In genomic region chr17:8186787-8187516, GRCh38 we compare ENCODE assay signal across 8 cellular contexts. TPM values are rescaled to one million over a fixed set of nuclear protein-coding genes. Genes with fewer than 3 reads are reported as not detected.
DNase-seq lines count a peak whose midpoint lies in the region; ATAC-seq and TF ChIP-seq lines count a peak whose summit lies in the region.

No MANE protein-coding gene starts in this region.

- intact Hi-C loops in natural killer cell (cut with micrococcal nuclease): loop anchor here (1.0 to 2.0 kb wide), 8 partner anchors 11 to 68 kb away; partner anchors contain the start of genes CTC1, PFAS and TMEM107

- DNase-seq in Ammon's horn (ENCODE audit: low spot score) (peak; percentile 97), LHCN-M2 (ENCODE audit: low read depth) (peak; percentile 95), RKO (ENCODE audit: low spot score) (peak; percentile 91), activated T-helper 1 cell treated with Interleukin-2 at 50 U/mL for 16 hours (ENCODE audit: low read depth) (peak; percentile 79), fibroblast of peridontal ligament (ENCODE audit: extremely low read depth) (peak; percentile 97), natural killer cell (peak; percentile 86)
- peak; percentile 86 to 99 for DNase-seq in stimulated activated effector memory CD8-positive, alpha-beta T cell treated with anti-CD3 and anti-CD28 coated beads, Interleukin-12 subunit alpha, Interleukin-12 subunit beta, amount 100 ng/mL, for 72 hours (ENCODE audit: low spot score in 2 of 2)

- no peak overlapping the region for H3K27ac Mint-ChIP-seq in natural killer cell
- no peak overlapping the region for H3K27ac Mint-ChIP-seq in stimulated activated effector memory CD8-positive, alpha-beta T cell treated with anti-CD3 and anti-CD28 coated beads, Interleukin-12 subunit alpha, Interleukin-12 subunit beta, amount 100 ng/mL, for 72 hours

- no peak overlapping the region for H3K4me3 Mint-ChIP-seq in natural killer cell
- H3K4me3 Mint-ChIP-seq in stimulated activated effector memory CD8-positive, alpha-beta T cell treated with anti-CD3 and anti-CD28 coated beads, Interleukin-12 subunit alpha, Interleukin-12 subunit beta, amount 100 ng/mL, for 72 hours: no peak overlapping the region

- H3K27me3 Mint-ChIP-seq in natural killer cell (ENCODE audit: low read depth in 2 of 2): no peaks in the 10 kb centered on the region

- no peaks in the 10 kb centered on the region for H3K36me3 Mint-ChIP-seq in natural killer cell
- peaks cover 6% of the 10 kb centered on the region for H3K36me3 Mint-ChIP-seq in stimulated activated effector memory CD8-positive, alpha-beta T cell treated with anti-CD3 and anti-CD28 coated beads, Interleukin-12 subunit alpha, Interleukin-12 subunit beta, amount 100 ng/mL, for 72 hours

- ATAC-seq in GM21360 (IDR thresholded peaks at IDR 0.05; ENCODE audit: unreplicated experiment) (peak; percentile 30), natural killer cell (peak; percentile 53 to 73 (median 56))
- ATAC-seq in stimulated activated effector memory CD8-positive, alpha-beta T cell treated with anti-CD3 and anti-CD28 coated beads, Interleukin-12 subunit alpha, Interleukin-12 subunit beta, amount 100 ng/mL, for 72 hours: peak; percentile 65

- TF ChIP-seq CTCF in natural killer cell (IDR thresholded peaks at IDR 0.05): peak; percentile 29

- peaks cover 17 to 24% of the 10 kb centered on the region in 2 donors for H3K4me1 Mint-ChIP-seq in natural killer cell
- H3K4me1 Mint-ChIP-seq in stimulated activated effector memory CD8-positive, alpha-beta T cell treated with anti-CD3 and anti-CD28 coated beads, Interleukin-12 subunit alpha, Interleukin-12 subunit beta, amount 100 ng/mL, for 72 hours: peaks cover 20% of the 10 kb centered on the region

- no peaks in the 10 kb centered on the region for H3K9me3 Mint-ChIP-seq in natural killer cell
- no peaks in the 10 kb centered on the region for H3K9me3 Mint-ChIP-seq in stimulated activated effector memory CD8-positive, alpha-beta T cell treated with anti-CD3 and anti-CD28 coated beads, Interleukin-12 subunit alpha, Interleukin-12 subunit beta, amount 100 ng/mL, for 72 hours

RNA-seq across cellular contexts. Expression of gene BORCS6, which starts 3.0 kb away (rescaled TPM):
- total RNA-seq in LHCN-M2 (2014; rRNA removed): 6.9 and 7.4 TPM in 2 replicates
- 5.9 TPM for polyA plus RNA-seq in LHCN-M2 (2012)
- 10 to 100 TPM; 10.2 to 15.6 (median 11.6) TPM for total RNA-seq in natural killer cell

RNA-seq across cellular contexts. Expression of gene TMEM107, which starts 10.8 kb away (rescaled TPM):
- total RNA-seq in LHCN-M2 (2014; rRNA removed) (40.0 and 45.3 TPM in 2 replicates), natural killer cell (100 to 1,000 TPM in 1 of 3 donors, 10 to 100 TPM in 2; 48.9 to 101 (median 96.1) TPM)
- polyA plus RNA-seq in LHCN-M2 (2012): 19.5 TPM

RNA-seq across cellular contexts. Expression of gene AURKB, which starts 23.4 kb away (rescaled TPM):
- total RNA-seq in LHCN-M2 (2014; rRNA removed) (81.3 and 93.4 TPM in 2 replicates), natural killer cell (1 to 10 TPM; 2.1 to 4.8 (median 4.1) TPM)
- 50.2 TPM for polyA plus RNA-seq in LHCN-M2 (2012)

RNA-seq across cellular contexts. Expression of gene VAMP2, which starts 24.2 kb away (rescaled TPM):
- total RNA-seq in LHCN-M2 (2014; rRNA removed) (3.8 and 4.6 TPM in 2 replicates), natural killer cell (100 to 1,000 TPM; 191 to 315 (median 234) TPM)
- polyA plus RNA-seq in LHCN-M2 (2012): 41.7 TPM

RNA-seq across cellular contexts. Expression of gene PER1, which starts 34.7 kb away (rescaled TPM):
- total RNA-seq in LHCN-M2 (2014; rRNA removed) (12.6 and 18.2 TPM in 2 replicates), natural killer cell (1,000 to 10,000 TPM in 1 of 3 donors, 100 to 1,000 TPM in 2; 636 to 1,422 (median 923) TPM)
- polyA plus RNA-seq in LHCN-M2 (2012): 13.0 TPM

Comparison
In these comparisons a context has a peak if more than half of its experiments do, and no peak if none do; other contexts are left out.
1. Peak in every context shown above with its lines: DNase-seq and ATAC-seq.
2. RNA of gene AURKB, which starts 23.4 kb away (total RNA-seq): 81.3 to 93.4 TPM in LHCN-M2; 2.1 to 4.8 TPM in natural killer cell; every median in the first group is over 10 times any median in the second.